ENCODE assay signal across 11 cellular contexts in the genomic region with DNA sequence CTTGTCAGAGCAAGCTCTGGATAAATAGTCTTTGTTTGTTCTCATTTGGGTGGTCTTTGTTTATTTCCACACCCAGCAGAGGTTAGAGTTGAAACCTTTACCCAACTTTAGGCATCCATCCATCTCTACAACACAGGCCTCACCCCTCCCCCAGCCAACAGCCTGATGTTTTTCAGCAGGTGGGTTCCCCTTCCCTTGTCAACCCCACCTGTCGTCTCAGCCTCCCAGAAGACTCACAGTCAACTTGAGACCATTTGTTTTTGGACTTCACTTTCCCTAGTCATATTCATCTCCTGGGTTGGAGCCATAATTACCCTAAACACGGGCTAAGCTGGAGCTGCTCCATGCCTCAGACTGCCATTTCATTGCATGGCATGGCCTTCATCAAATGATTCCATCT. TPM values are rescaled to one million over a fixed set of nuclear protein-coding genes. Genes with fewer than 3 reads are reported as not detected.
"Had no signal": no experiment of that assay in that cellular context is flagged by ENCODE, and none has a peak within 500 bp of the region (broad histone marks: within the 10 kb centered on the region; RNA-seq: fewer than 3 reads in every experiment).

No MANE protein-coding gene starts in this region.

- H2AFZ ChIP-seq: GM23248 had no signal

- H3K4me3 ChIP-seq: GM23248, HAP-1 had no signal

- DNase-seq: GM23248, GOT3, H7, HFFc6 had no signal

- H3K9me3 ChIP-seq: HAP-1 had no signal

- ATAC-seq: HCT116, HepG2 had no signal

- H3K27ac ChIP-seq: GM23248, HL-60 had no signal

- H3K36me3 ChIP-seq: HAP-1 had no signal

- H3K4me1 ChIP-seq: HAP-1 had no signal

RNA-seq across cellular contexts. Expression of a gene that starts 31.7 kb away (rescaled TPM):
- total RNA-seq: GM23248, H4, H7, HepG2, HFFc6, HT1080 had no signal
- polyA plus RNA-seq: GM23248, HepG2, IgD-negative memory B cell had no signal

RNA-seq across cellular contexts. Expression of a gene that starts 35.1 kb away (rescaled TPM):
- total RNA-seq: GM23248, H4, HepG2, HFFc6, HT1080 had no signal
- polyA plus RNA-seq: GM23248, HepG2, IgD-negative memory B cell had no signal

RNA-seq across cellular contexts. Expression of a gene that starts 59.2 kb away (rescaled TPM):
- total RNA-seq: GM23248, H4, H7, HepG2, HFFc6, HT1080 had no signal
- polyA plus RNA-seq: GM23248, HepG2, IgD-negative memory B cell had no signal
